In the genomic region with DNA sequence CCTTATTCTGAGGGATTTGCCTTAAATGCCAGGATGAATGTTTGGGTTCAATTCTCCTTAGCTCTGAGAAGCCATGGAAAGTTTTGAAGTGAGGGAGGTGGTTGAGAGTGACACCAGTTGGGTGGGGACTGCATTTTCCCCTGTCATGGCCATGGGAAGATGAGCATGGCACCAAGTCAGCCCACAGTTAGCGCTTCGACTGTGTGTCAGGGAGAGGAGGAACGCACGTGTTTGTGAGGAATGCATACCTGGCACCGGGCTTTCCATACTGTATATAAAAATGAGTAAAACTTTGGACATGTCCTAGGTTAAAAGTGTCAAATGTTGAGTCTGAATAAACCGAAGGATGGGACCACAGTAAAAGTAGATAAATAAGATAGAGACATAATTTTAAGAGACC, we compare ENCODE assay signal across 26 cellular contexts.
"Had no signal": no experiment of that assay in that cellular context is flagged by ENCODE, and none has a peak within 500 bp of the region (broad histone marks: within the 10 kb centered on the region; RNA-seq: fewer than 3 reads in every experiment).

No MANE protein-coding gene starts in this region.

- H3K36me3 Mint-ChIP-seq: activated naive CD4-positive, alpha-beta T cell treated with anti-CD3 and anti-CD28 coated beads, Interleukin-2, amount 50 U/mL, for 72 hours; natural killer cell treated with Interleukin-12 subunit alpha and Interleukin-12 subunit beta and Interleukin-15 and Interleukin-18, amount 100 ng/mL, for 72 hours; stimulated activated memory B cell treated with anti-CD40 and anti-IgM and Interleukin-4, amounts not matched to agents 10 μg/mL and 1 μg/mL and 100 μg/mL, for 72 hours had no signal

- H3K4me3 Mint-ChIP-seq: activated CD4-positive, alpha-beta T cell treated with anti-CD3 and anti-CD28 coated beads, Interleukin-2, amount 10 ng/mL, durations not matched to agents 7 days and 5 days; activated CD8-positive, alpha-beta memory T cell treated with anti-CD3 and anti-CD28 coated beads, Interleukin-2, amount 10 ng/mL, durations not matched to agents 7 days and 5 days; activated CD8-positive, alpha-beta T cell treated with anti-CD3 and anti-CD28 coated beads for 36 hours; activated T-helper 17 cell treated with anti-CD3 and anti-CD28 coated beads, Interleukin-2, amount 50 U/mL, for 72 hours; natural killer cell treated with Interleukin-12 subunit alpha and Interleukin-12 subunit beta and Interleukin-15 and Interleukin-18, amount 100 ng/mL, for 72 hours; stimulated activated memory B cell treated with anti-CD40 and anti-IgM and Interleukin-4, amounts not matched to agents 10 μg/mL and 1 μg/mL and 100 μg/mL, for 72 hours had no signal

- FAIRE-seq: small intestine, TTC549 had no signal

- H3K27me3 Mint-ChIP-seq: activated CD8-positive, alpha-beta T cell treated with anti-CD3 and anti-CD28 coated beads for 36 hours had no signal

- H3K4me3 ChIP-seq: gastrocnemius medialis, transverse colon, vagina had no signal

- H3K4me1 Mint-ChIP-seq: activated T-helper 17 cell treated with anti-CD3 and anti-CD28 coated beads, Interleukin-2, amount 50 U/mL, for 72 hours; stimulated activated memory B cell treated with anti-CD40 and anti-IgM and Interleukin-4, amounts not matched to agents 10 μg/mL and 1 μg/mL and 100 μg/mL, for 72 hours had no signal

- ATAC-seq: activated CD8-positive, alpha-beta memory T cell treated with anti-CD3 and anti-CD28 coated beads, Interleukin-2, amount 10 ng/mL, durations not matched to agents 7 days and 5 days; activated CD8-positive, alpha-beta T cell treated with anti-CD3 and anti-CD28 coated beads for 36 hours; activated naive CD4-positive, alpha-beta T cell treated with anti-CD3 and anti-CD28 coated beads, Interleukin-2, amount 50 U/mL, for 72 hours; activated T-helper 17 cell treated with anti-CD3 and anti-CD28 coated beads, Interleukin-2, amount 50 U/mL, for 72 hours; esophagus mucosa; gastrocnemius medialis; left ventricle myocardium superior; natural killer cell treated with Interleukin-12 subunit alpha and Interleukin-12 subunit beta and Interleukin-15 and Interleukin-18, amount 100 ng/mL, for 72 hours; stimulated activated memory B cell treated with anti-CD40 and anti-IgM and Interleukin-4, amounts not matched to agents 10 μg/mL and 1 μg/mL and 100 μg/mL, for 72 hours had no signal

- H3K4me1 ChIP-seq: gastrocnemius medialis, transverse colon, vagina had no signal

- H3K27ac Mint-ChIP-seq: activated CD4-positive, alpha-beta T cell treated with anti-CD3 and anti-CD28 coated beads, Interleukin-2, amount 10 ng/mL, durations not matched to agents 7 days and 5 days; activated CD8-positive, alpha-beta memory T cell treated with anti-CD3 and anti-CD28 coated beads, Interleukin-2, amount 10 ng/mL, durations not matched to agents 7 days and 5 days; activated CD8-positive, alpha-beta T cell treated with anti-CD3 and anti-CD28 coated beads for 36 hours; activated naive CD4-positive, alpha-beta T cell treated with anti-CD3 and anti-CD28 coated beads, Interleukin-2, amount 50 U/mL, for 72 hours; activated T-helper 17 cell treated with anti-CD3 and anti-CD28 coated beads, Interleukin-2, amount 50 U/mL, for 72 hours; natural killer cell treated with Interleukin-12 subunit alpha and Interleukin-12 subunit beta and Interleukin-15 and Interleukin-18, amount 100 ng/mL, for 72 hours; stimulated activated memory B cell treated with anti-CD40 and anti-IgM and Interleukin-4, amounts not matched to agents 10 μg/mL and 1 μg/mL and 100 μg/mL, for 72 hours had no signal

- H3K27me3 ChIP-seq: brain microvascular endothelial cell, gastrocnemius medialis, transverse colon, vagina had no signal

- H3K36me3 ChIP-seq: brain microvascular endothelial cell, gastrocnemius medialis, transverse colon, vagina, WERI-Rb-1 had no signal

- H3K9me3 ChIP-seq: vagina had no signal

- H3K9me3 Mint-ChIP-seq: natural killer cell treated with Interleukin-12 subunit alpha and Interleukin-12 subunit beta and Interleukin-15 and Interleukin-18, amount 100 ng/mL, for 72 hours had no signal

- DNase-seq: activated CD4-positive, alpha-beta T cell treated with anti-CD3 and anti-CD28 coated beads, Interleukin-2, amount 10 ng/mL, durations not matched to agents 7 days and 5 days; activated CD4-positive, CD25-positive, alpha-beta regulatory T cell treated with anti-CD3 and anti-CD28 coated beads, Interleukin-2, amount 50 U/mL, for 72 hours; activated CD8-positive, alpha-beta memory T cell treated with anti-CD3 and anti-CD28 coated beads, Interleukin-2, amount 10 ng/mL, durations not matched to agents 7 days and 5 days; activated CD8-positive, alpha-beta T cell treated with anti-CD3 and anti-CD28 coated beads for 36 hours; activated T-cell treated with anti-CD3 and anti-CD28 coated beads for 4 hours; aorta; caudate nucleus; dermis blood vessel endothelial cell; effector CD8-positive, alpha-beta T cell; gastrocnemius medialis; hippocampal formation; left ventricle myocardium superior; mammary epithelial cell; nucleus accumbens; small intestine; stimulated activated CD4-positive, alpha-beta T cell treated with anti-CD3 and anti-CD28 coated beads, Interleukin-15, amount 100 ng/mL, for 24 hours; transverse colon; WERI-Rb-1 had no signal

- H3K27ac ChIP-seq: gastrocnemius medialis, transverse colon, vagina, WERI-Rb-1 had no signal
